In genomic region chrX:21840199-21840557, GRCh38 we compare ENCODE assay signal across 1 cellular context.
TF ChIP-seq lines count a peak whose summit lies in the region.

No MANE protein-coding gene starts in this region.

TF ChIP-seq in K562, 482 proteins besides CTCF, POLR2A, EP300 and RAD21:
- no peak for TF ChIP-seq UBTF (IDR thresholded peaks at IDR 0.05; ENCODE audit: borderline replicate concordance in 1 of 2, low read depth in 2 of 2, low read length in 2 of 2)
- TF ChIP-seq JUND (IDR thresholded peaks at IDR 0.05; ENCODE audit: borderline replicate concordance, low read depth, low read length): no peak
- TF ChIP-seq JUND (tag; IDR thresholded peaks at IDR 0.05; ENCODE audit: borderline replicate concordance, low read depth, low read length): no peak
- TF ChIP-seq RFX7 (CRISPR knock-in tag; IDR thresholded peaks at IDR 0.05): no peak
- TF ChIP-seq SMARCB1 (IDR thresholded peaks at IDR 0.05; ENCODE audit: insufficient read length, low read depth): no peak
- no peak for TF ChIP-seq ZBTB9 (CRISPR knock-in tag; IDR thresholded peaks at IDR 0.05)
- TF ChIP-seq TAF7 (tag; IDR thresholded peaks at IDR 0.05): no peak
- TF ChIP-seq ZNF217 (CRISPR knock-in tag; IDR thresholded peaks at IDR 0.05): no peak
- TF ChIP-seq ZNF445 (CRISPR knock-in tag; IDR thresholded peaks at IDR 0.05; ENCODE audit: low read depth): no peak
- no peak for TF ChIP-seq ETV5 (CRISPR knock-in tag; IDR thresholded peaks at IDR 0.05; ENCODE audit: low read depth)
- no peak for TF ChIP-seq SP2 (IDR thresholded peaks at IDR 0.05; ENCODE audit: extremely low read depth, low read depth, low read length, poor library complexity, severe bottlenecking)
- no peak for TF ChIP-seq KAT8 (IDR thresholded peaks at IDR 0.05; ENCODE audit: low read depth)
- no peak for TF ChIP-seq KDM2B (CRISPR knock-in tag; IDR thresholded peaks at IDR 0.05)
- no peak for TF ChIP-seq ARID3B (CRISPR knock-in tag; IDR thresholded peaks at IDR 0.05; ENCODE audit: borderline replicate concordance)
